Comparison of ENCODE assay signal across 1 cellular context in the genomic region with DNA sequence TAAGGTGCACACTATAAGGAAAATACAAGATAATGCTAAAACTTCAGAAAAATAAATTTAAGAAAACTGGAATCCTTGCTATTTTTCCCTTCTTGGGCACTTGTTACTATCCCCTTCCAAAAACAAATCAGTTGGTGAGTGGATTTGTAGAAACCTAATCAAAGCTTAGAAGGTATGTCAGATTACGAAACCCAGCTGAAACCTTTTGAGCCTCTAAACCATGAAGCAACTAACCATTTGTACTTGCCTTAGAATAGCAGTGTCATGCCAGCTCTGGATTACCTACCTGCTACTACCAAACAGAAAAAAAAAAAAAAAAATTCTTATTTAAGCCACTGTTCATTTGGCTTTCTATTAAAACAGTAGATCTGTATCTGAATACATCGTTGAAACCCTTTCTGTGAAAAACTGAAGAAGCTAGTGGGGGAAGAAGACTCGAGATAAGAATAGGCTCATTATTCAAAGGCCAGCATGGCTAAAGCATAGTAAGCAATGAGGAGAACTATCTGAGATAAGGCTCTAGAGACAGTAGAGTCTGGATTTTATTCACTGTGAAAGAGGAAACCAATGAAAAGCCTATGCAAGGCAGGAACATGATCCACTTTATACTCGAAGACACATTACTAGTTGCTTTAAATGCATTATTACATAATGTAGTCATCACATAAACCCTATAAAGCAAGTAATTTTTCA.
TF ChIP-seq lines count a peak whose summit lies in the region.

No MANE protein-coding gene starts in this region.

TF ChIP-seq in liver, 16 proteins besides CTCF, POLR2A, EP300 and RAD21 (continued from another document):
- TF ChIP-seq, protein P1, sequence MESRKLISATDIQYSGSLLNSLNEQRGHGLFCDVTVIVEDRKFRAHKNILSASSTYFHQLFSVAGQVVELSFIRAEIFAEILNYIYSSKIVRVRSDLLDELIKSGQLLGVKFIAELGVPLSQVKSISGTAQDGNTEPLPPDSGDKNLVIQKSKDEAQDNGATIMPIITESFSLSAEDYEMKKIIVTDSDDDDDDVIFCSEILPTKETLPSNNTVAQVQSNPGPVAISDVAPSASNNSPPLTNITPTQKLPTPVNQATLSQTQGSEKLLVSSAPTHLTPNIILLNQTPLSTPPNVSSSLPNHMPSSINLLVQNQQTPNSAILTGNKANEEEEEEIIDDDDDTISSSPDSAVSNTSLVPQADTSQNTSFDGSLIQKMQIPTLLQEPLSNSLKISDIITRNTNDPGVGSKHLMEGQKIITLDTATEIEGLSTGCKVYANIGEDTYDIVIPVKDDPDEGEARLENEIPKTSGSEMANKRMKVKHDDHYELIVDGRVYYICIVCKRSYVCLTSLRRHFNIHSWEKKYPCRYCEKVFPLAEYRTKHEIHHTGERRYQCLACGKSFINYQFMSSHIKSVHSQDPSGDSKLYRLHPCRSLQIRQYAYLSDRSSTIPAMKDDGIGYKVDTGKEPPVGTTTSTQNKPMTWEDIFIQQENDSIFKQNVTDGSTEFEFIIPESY (IDR thresholded peaks at IDR 0.05), result peak; percentile 11
